ENCODE assay signal across 8 cellular contexts in genomic region chr3:11591401-11592266, GRCh38. TPM values are rescaled to one million over a fixed set of nuclear protein-coding genes. Genes with fewer than 3 reads are reported as not detected.
DNase-seq lines count a peak whose midpoint lies in the region; ATAC-seq, FAIRE-seq and TF ChIP-seq lines count a peak whose summit lies in the region.

No MANE protein-coding gene starts in this region.

- no peak for ATAC-seq in effector memory CD8-positive, alpha-beta T cell (replicated peaks)
- ATAC-seq in GM19324 (IDR thresholded peaks at IDR 0.05; ENCODE audit: low FRiP score, unreplicated experiment): no peak

- CTCF ChIA-PET in AG04450 (lab: Charles Lee): no interaction called here

- H3K27me3 Mint-ChIP-seq in effector memory CD8-positive, alpha-beta T cell: no peaks in the 10 kb centered on the region
- H3K27me3 Mint-ChIP-seq in mesothelial cell of epicardium (ENCODE audit: low read depth): no peaks in the 10 kb centered on the region

- TF ChIP-seq CTCF in AG04450 (IDR thresholded peaks at IDR 0.05; ENCODE audit: low read depth, low read length) (no peak), mesothelial cell of epicardium (IDR thresholded peaks at IDR 0.05; ENCODE audit: unreplicated experiment) (no peak)

- peaks cover 34 to 54% of the 10 kb centered on the region in 2 donors for H3K4me1 Mint-ChIP-seq in effector memory CD8-positive, alpha-beta T cell (ENCODE audit: low read depth in 2 of 2)
- peaks cover 66% of the 10 kb centered on the region for H3K4me1 Mint-ChIP-seq in mesothelial cell of epicardium

- peak overlapping the region; percentile 67 to 69 for H3K27ac Mint-ChIP-seq in effector memory CD8-positive, alpha-beta T cell
- peak overlapping the region; percentile 98 for H3K27ac Mint-ChIP-seq in mesothelial cell of epicardium

- no peak for FAIRE-seq in urothelium cell line (lab: Jason Lieb, UNC)

- peaks cover 13% of the 10 kb centered on the region for H3K36me3 Mint-ChIP-seq in effector memory CD8-positive, alpha-beta T cell (ENCODE audit: insufficient read depth)
- peaks cover 19% of the 10 kb centered on the region for H3K36me3 Mint-ChIP-seq in mesothelial cell of epicardium

- H3K4me3 Mint-ChIP-seq in effector memory CD8-positive, alpha-beta T cell: no peak overlapping the region
- no peak overlapping the region for H3K4me3 Mint-ChIP-seq in mesothelial cell of epicardium

- no peak overlapping the region for H3K4me3 ChIP-seq in AG04450 (ENCODE audit: low read depth, low read length)

- no peaks in the 10 kb centered on the region for H3K9me3 ChIP-seq in AG04450 (ENCODE audit: control insufficient read depth, insufficient read depth, low read length)

- POLR2A ChIA-PET in AG04450 (lab: Yijun Ruan, JAX): interaction anchor here (0.7 to 2.0 kb wide), 4 partner anchors 9 to 82 kb away, joined by 3 to 17 read pairs (median 4); partner anchors contain the start of gene VGLL4

- H3K27ac ChIP-seq in AG04450 (ENCODE audit: low read depth, low read length): peak overlapping the region; percentile 92

- no peaks in the 10 kb centered on the region for H3K27me3 ChIP-seq in AG04450 (ENCODE audit: control insufficient read depth, insufficient read depth, low read length)

- no peaks in the 10 kb centered on the region for H3K9me3 Mint-ChIP-seq in effector memory CD8-positive, alpha-beta T cell
- no peaks in the 10 kb centered on the region for H3K9me3 Mint-ChIP-seq in mesothelial cell of epicardium

- DNase-seq in AG04450 (ENCODE audit: low read depth, low spot score): no peak
- peak; percentile 65 for DNase-seq in NCI-H2227 treated with DMSO at 0.1 percent for 48 hours (lab: John Stamatoyannopoulos, UW)
- no peak for DNase-seq in effector memory CD8-positive, alpha-beta T cell
- DNase-seq in mesothelial cell of epicardium (ENCODE audit: low spot score in 2 of 2, unreplicated experiment in 2 of 2): no peak
- peak; percentile 89 for DNase-seq in urothelium cell line (ENCODE audit: low spot score)
- DNase-seq in DMS153 (lab: John Stamatoyannopoulos, UW): no peak
- DNase-seq in central memory CD4-positive, alpha-beta T cell: no peak

RNA-seq across cellular contexts. Expression of gene VGLL4, which starts 52.1 kb away (rescaled TPM):
- polyA plus RNA-seq in AG04450 (2011; rRNA removed): 27.6 and 30.5 TPM in 2 replicates
- polyA minus RNA-seq in AG04450 (2011; rRNA and poly(A)+ RNA removed): 37.8 and 42.7 TPM in 2 replicates
- 137 to 140 TPM (median 138 TPM) in 3 replicates for total RNA-seq in mesothelial cell of epicardium

Comparison
In these comparisons a context has a peak if more than half of its experiments do, and no peak if none do; other contexts are left out.
1. DNase-seq: peak in NCI-H2227 treated with DMSO at 0.1 percent for 48 hours (single experiment) and urothelium cell line (single experiment); none in AG04450 (single experiment), effector memory CD8-positive, alpha-beta T cell (0 of 3), mesothelial cell of epicardium (0 of 2), DMS153 (single experiment) and central memory CD4-positive, alpha-beta T cell (single experiment).